1 cellular context compared by ENCODE assay signal in genomic region chr13:27425918-27426630, GRCh38.
TF ChIP-seq lines count a peak whose summit lies in the region.

No MANE protein-coding gene starts in this region.

TF ChIP-seq in K562, 482 proteins besides CTCF, POLR2A, EP300 and RAD21 (continued from another document):
- TF ChIP-seq CUX1 (CRISPR knock-in tag; IDR thresholded peaks at IDR 0.05) (no peak), YY1 (IDR thresholded peaks at IDR 0.05; ENCODE audit: borderline replicate concordance in 1 of 3, control insufficient read depth in 1 of 3, extremely low read depth in 1 of 3, insufficient read depth in 3 of 3, insufficient read length in 1 of 3, insufficient replicate concordance in 2 of 3, low read depth in 1 of 3, low read length in 2 of 3) (peak in 1 of 3 experiments; percentile 58), ZC3H11A (IDR thresholded peaks at IDR 0.05; ENCODE audit: low read depth, low read length) (no peak), PURB (CRISPR knock-in tag; IDR thresholded peaks at IDR 0.05; ENCODE audit: low read depth) (no peak), ASH1L (IDR thresholded peaks at IDR 0.05; ENCODE audit: borderline replicate concordance, low read depth, partially characterized antibody) (no peak), ZC3H8 (IDR thresholded peaks at IDR 0.05) (no peak), ZNF143 (CRISPR knock-in tag; IDR thresholded peaks at IDR 0.05) (no peak), HMGN3 (IDR thresholded peaks at IDR 0.05; ENCODE audit: borderline replicate concordance, extremely low read depth, insufficient read length, low read depth, low read length) (no peak), CCNT2 (IDR thresholded peaks at IDR 0.05; ENCODE audit: borderline replicate concordance, extremely low read depth, insufficient read length, low read depth, low read length) (no peak), ZNF12 (CRISPR knock-in tag; IDR thresholded peaks at IDR 0.05) (no peak), HNRNPK (IDR thresholded peaks at IDR 0.05; ENCODE audit: low read depth, low read length, poor library complexity, severe bottlenecking) (no peak), RBFOX2 (IDR thresholded peaks at IDR 0.05; ENCODE audit: low read depth, low read length) (no peak), ZNF766 (CRISPR knock-in tag; conservative IDR thresholded peaks at IDR 0.05) (no peak), YBX1 (IDR thresholded peaks at IDR 0.05) (no peak), ERF (CRISPR knock-in tag; IDR thresholded peaks at IDR 0.05) (no peak), SMARCE1 (IDR thresholded peaks at IDR 0.05) (peak; percentile 81), TAL1 (IDR thresholded peaks at IDR 0.05) (no peak), NCOR1 (IDR thresholded peaks at IDR 0.05) (no peak), MCM5 (IDR thresholded peaks at IDR 0.05; ENCODE audit: low read depth) (no peak), ETS1 (conservative IDR thresholded peaks at IDR 0.05; ENCODE audit: control insufficient read depth, low read depth, low read length) (no peak), RBM22 (IDR thresholded peaks at IDR 0.05; ENCODE audit: low read depth, low read length, poor library complexity, severe bottlenecking) (no peak), HDAC3 (IDR thresholded peaks at IDR 0.05; ENCODE audit: borderline replicate concordance, partially characterized antibody) (no peak), RCOR1 (IDR thresholded peaks at IDR 0.05; ENCODE audit: borderline replicate concordance in 1 of 2, low read depth in 2 of 2, low read length in 2 of 2) (0 out of 4 replicates have a peak, but pooled peaks of 1 of the 2 experiments have one; percentile 26), MAFG (tag; conservative IDR thresholded peaks at IDR 0.05) (peak; percentile 54), ZNF212 (CRISPR knock-in tag; IDR thresholded peaks at IDR 0.05) (no peak), PPARD (CRISPR knock-in tag; IDR thresholded peaks at IDR 0.05) (no peak), ARID1B (IDR thresholded peaks at IDR 0.05) (peak; percentile 80), RFX7 (CRISPR knock-in tag; IDR thresholded peaks at IDR 0.05) (no peak), SRSF1 (IDR thresholded peaks at IDR 0.05; ENCODE audit: low read depth, low read length) (no peak), ZNF3 (CRISPR knock-in tag; IDR thresholded peaks at IDR 0.05) (no peak), ZFP1 (CRISPR knock-in tag; IDR thresholded peaks at IDR 0.05) (no peak), TCFL5 (CRISPR knock-in tag; conservative IDR thresholded peaks at IDR 0.05) (no peak), BRD9 (IDR thresholded peaks at IDR 0.05; ENCODE audit: low read depth, partially characterized antibody) (peak; percentile 61), ZNF699 (CRISPR knock-in tag; IDR thresholded peaks at IDR 0.05; ENCODE audit: insufficient replicate concordance) (no peak), ILK (tag; IDR thresholded peaks at IDR 0.05; ENCODE audit: borderline replicate concordance, low read depth) (no peak), ATF6 (CRISPR knock-in tag; IDR thresholded peaks at IDR 0.05) (no peak), ZNF507 (tag; conservative IDR thresholded peaks at IDR 0.05) (no peak), ZNF174 (CRISPR knock-in tag; IDR thresholded peaks at IDR 0.05) (no peak), ZBTB12 (CRISPR knock-in tag; IDR thresholded peaks at IDR 0.05) (no peak), RUNX1 (IDR thresholded peaks at IDR 0.05; ENCODE audit: low read depth) (no peak), ZNF24 (IDR thresholded peaks at IDR 0.05) (no peak), ZNF76 (CRISPR knock-in tag; IDR thresholded peaks at IDR 0.05; ENCODE audit: borderline replicate concordance) (no peak), HDAC8 (tag; IDR thresholded peaks at IDR 0.05) (no peak), GABPA (tag; conservative IDR thresholded peaks at IDR 0.05; ENCODE audit: low read depth) (no peak), HMGXB4 (CRISPR knock-in tag; IDR thresholded peaks at IDR 0.05) (no peak), ETV1 (tag; conservative IDR thresholded peaks at IDR 0.05; ENCODE audit: low read depth) (0 out of 2 replicates have a peak, but pooled peaks have one; percentile 15)
- TF ChIP-seq, protein P1, sequence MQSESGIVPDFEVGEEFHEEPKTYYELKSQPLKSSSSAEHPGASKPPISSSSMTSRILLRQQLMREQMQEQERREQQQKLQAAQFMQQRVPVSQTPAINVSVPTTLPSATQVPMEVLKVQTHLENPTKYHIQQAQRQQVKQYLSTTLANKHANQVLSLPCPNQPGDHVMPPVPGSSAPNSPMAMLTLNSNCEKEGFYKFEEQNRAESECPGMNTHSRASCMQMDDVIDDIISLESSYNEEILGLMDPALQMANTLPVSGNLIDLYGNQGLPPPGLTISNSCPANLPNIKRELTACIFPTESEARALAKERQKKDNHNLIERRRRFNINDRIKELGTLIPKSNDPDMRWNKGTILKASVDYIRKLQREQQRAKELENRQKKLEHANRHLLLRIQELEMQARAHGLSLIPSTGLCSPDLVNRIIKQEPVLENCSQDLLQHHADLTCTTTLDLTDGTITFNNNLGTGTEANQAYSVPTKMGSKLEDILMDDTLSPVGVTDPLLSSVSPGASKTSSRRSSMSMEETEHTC (IDR thresholded peaks at IDR 0.05), result no peak
- TF ChIP-seq, protein P2, sequence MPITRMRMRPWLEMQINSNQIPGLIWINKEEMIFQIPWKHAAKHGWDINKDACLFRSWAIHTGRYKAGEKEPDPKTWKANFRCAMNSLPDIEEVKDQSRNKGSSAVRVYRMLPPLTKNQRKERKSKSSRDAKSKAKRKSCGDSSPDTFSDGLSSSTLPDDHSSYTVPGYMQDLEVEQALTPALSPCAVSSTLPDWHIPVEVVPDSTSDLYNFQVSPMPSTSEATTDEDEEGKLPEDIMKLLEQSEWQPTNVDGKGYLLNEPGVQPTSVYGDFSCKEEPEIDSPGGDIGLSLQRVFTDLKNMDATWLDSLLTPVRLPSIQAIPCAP (CRISPR knock-in tag; IDR thresholded peaks at IDR 0.05; ENCODE audit: borderline replicate concordance), result no peak
- TF ChIP-seq, protein P3, sequence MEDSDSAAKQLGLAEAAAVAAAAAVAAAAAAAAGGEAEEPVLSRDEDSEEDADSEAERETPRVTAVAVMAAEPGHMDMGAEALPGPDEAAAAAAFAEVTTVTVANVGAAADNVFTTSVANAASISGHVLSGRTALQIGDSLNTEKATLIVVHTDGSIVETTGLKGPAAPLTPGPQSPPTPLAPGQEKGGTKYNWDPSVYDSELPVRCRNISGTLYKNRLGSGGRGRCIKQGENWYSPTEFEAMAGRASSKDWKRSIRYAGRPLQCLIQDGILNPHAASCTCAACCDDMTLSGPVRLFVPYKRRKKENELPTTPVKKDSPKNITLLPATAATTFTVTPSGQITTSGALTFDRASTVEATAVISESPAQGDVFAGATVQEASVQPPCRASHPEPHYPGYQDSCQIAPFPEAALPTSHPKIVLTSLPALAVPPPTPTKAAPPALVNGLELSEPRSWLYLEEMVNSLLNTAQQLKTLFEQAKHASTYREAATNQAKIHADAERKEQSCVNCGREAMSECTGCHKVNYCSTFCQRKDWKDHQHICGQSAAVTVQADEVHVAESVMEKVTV (CRISPR knock-in tag; IDR thresholded peaks at IDR 0.05), result no peak
TF ChIP-seq in K562: peak in this region for 78.
